8 cellular contexts compared by ENCODE assay signal in the genomic region with DNA sequence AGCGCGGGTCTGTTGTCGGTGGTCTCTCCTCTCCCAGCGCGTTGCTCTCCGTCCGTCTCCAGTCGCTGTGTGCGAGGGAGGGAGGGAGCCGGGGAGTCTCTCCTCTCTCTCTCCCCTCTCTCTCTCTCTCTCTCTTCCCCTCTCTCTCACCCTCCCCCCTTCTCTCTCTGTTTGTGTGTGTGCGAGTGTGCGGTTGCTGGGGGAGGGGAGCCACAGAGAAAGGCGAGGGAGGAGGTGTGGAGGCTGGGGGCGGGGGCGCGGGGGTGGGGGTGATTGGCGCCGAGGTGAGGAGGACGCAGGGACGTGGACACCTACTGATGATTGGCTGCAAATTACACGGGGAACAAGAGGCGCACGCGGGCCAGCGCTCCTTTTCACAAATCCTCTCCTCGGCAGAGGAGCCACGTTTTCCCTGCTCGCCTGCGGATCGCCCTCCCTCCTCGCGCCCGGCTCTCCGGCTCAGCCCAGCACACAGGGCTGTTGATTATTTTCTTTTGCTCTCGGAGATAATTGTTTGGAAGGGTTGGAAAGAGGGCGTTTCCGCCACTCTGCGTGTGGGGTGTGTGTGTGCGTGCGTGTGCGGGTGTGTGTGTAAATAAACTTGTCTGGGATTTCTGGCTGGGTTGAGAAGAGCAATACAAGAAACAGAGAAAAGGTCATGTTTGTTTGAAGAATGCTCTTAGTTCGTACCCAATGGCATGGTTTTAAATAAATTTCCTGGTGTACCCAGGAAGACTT. TPM values are rescaled to one million over a fixed set of nuclear protein-coding genes. Genes with fewer than 3 reads are reported as not detected.
DNase-seq lines count a peak whose midpoint lies in the region; ATAC-seq and TF ChIP-seq lines count a peak whose summit lies in the region.

CXXC4 (minus strand) TSS at position 73 of the 738 bp plus-strand sequence. CDS start 3,092 bp downstream, outside the sequence.

- intact Hi-C loops in naive thymus-derived CD4-positive, alpha-beta T cell (cut with micrococcal nuclease) = loop anchor here (5.0 to 10.0 kb wide), 2 partner anchors 977 to 1210 kb away; partner anchors contain the start of genes GSTCD (in 1 of the 2), INTS12 (in 1 of the 2) and PPA2 (in 1 of the 2)

- peaks cover 14 to 47% (median 29%) of the 10 kb centered on the region in 7 donors for H3K4me1 Mint-ChIP-seq in naive thymus-derived CD4-positive, alpha-beta T cell

- POLR2A ChIA-PET in naive thymus-derived CD4-positive, alpha-beta T cell (lab: Charles Lee) = no interaction called here

- peaks cover 0 to 22% (median 3%) of the 10 kb centered on the region in 11 donors for H3K9me3 Mint-ChIP-seq in naive thymus-derived CD4-positive, alpha-beta T cell

- peak; percentile 91 for DNase-seq in GM12865 (ENCODE audit: low read depth)
- DNase-seq in HFF-Myc (ENCODE audit: extremely low read depth, low read depth) = no peak
- DNase-seq in NCI-H2171 (lab: John Stamatoyannopoulos, UW) = peak; percentile 8
- DNase-seq in activated CD8-positive, alpha-beta memory T cell treated with anti-CD3 and anti-CD28 coated beads, Interleukin-2, amount 50 U/mL, for 4 hours = peak; percentile 16
- peak; percentile 27 for DNase-seq in fibroblast of the aortic adventitia (ENCODE audit: low read depth)
- DNase-seq in naive thymus-derived CD4-positive, alpha-beta T cell = peak in 3 of 9 donors; percentile 8 to 24 (median 10)
- no peak for DNase-seq in OCI-M2 (lab: John Stamatoyannopoulos, UW; ENCODE audit: unreplicated experiment)
- DNase-seq in stimulated activated CD4-positive, alpha-beta T cell treated with anti-CD3 and anti-CD28 coated beads, Interleukin-4, amount 100 ng/mL, for 24 hours = no peak

- peaks cover 0 to 10% of the 10 kb centered on the region in 2 donors for H3K27me3 ChIP-seq in naive thymus-derived CD4-positive, alpha-beta T cell (ENCODE audit: control insufficient read depth in 2 of 2, insufficient read depth in 2 of 2, low read length in 2 of 2)

- H3K27me3 Mint-ChIP-seq in naive thymus-derived CD4-positive, alpha-beta T cell = peaks cover 47 to 83% (median 58%) of the 10 kb centered on the region in 5 donors

- no peaks in the 10 kb centered on the region for H3K9me3 ChIP-seq in naive thymus-derived CD4-positive, alpha-beta T cell (ENCODE audit: control insufficient read depth in 2 of 3, low read length in 3 of 3)

- H3K4me3 Mint-ChIP-seq in naive thymus-derived CD4-positive, alpha-beta T cell = peak within 1 kb of the TSS; percentile 48 to 84 (median 70)

- H3K4me3 ChIP-seq in GM12865 (ENCODE audit: low read depth, low read length) = peak within 1 kb of the TSS; percentile 98
- H3K4me3 ChIP-seq in HFF-Myc (replicated peaks; ENCODE audit: low read depth, low read length) = peak within 1 kb of the TSS; percentile 34
- peak within 1 kb of the TSS; percentile 62 for H3K4me3 ChIP-seq in fibroblast of the aortic adventitia (ENCODE audit: low read depth, low read length)
- no peak within 1 kb of the TSS for H3K4me3 ChIP-seq in naive thymus-derived CD4-positive, alpha-beta T cell (ENCODE audit: low read length)

- no peak within 1 kb of the TSS for H3K27ac ChIP-seq in naive thymus-derived CD4-positive, alpha-beta T cell (ENCODE audit: low read depth, low read length)

- H3K36me3 ChIP-seq in naive thymus-derived CD4-positive, alpha-beta T cell (ENCODE audit: control insufficient read depth in 2 of 3, insufficient read depth in 3 of 3, low read length in 3 of 3) = no peaks in the 10 kb centered on the region

- H3K4me1 ChIP-seq in naive thymus-derived CD4-positive, alpha-beta T cell (ENCODE audit: control insufficient read depth in 2 of 2, insufficient read depth in 2 of 2, low read length in 2 of 2) = peaks cover 0 to 13% of the 10 kb centered on the region in 2 donors

- H3K27ac Mint-ChIP-seq in naive thymus-derived CD4-positive, alpha-beta T cell = peak within 1 kb of the TSS in 1 of 9 donors; percentile 18

- peak; percentile 46 for ATAC-seq in naive thymus-derived CD4-positive, alpha-beta T cell

- TF ChIP-seq CTCF in GM12865 (IDR thresholded peaks at IDR 0.05; ENCODE audit: insufficient read depth, low read depth, low read length, missing control alignments) (no peak), HFF-Myc (IDR thresholded peaks at IDR 0.05; ENCODE audit: low read depth, low read length, missing control alignments) (no peak), fibroblast of the aortic adventitia (IDR thresholded peaks at IDR 0.05; ENCODE audit: insufficient read depth, low read length) (no peak)

- CTCF ChIA-PET in naive thymus-derived CD4-positive, alpha-beta T cell (lab: Charles Lee) = no interaction called here

- H3K36me3 Mint-ChIP-seq in naive thymus-derived CD4-positive, alpha-beta T cell = no peaks in the 10 kb centered on the region

RNA-seq across cellular contexts. Expression of gene CXXC4, which starts in this region (rescaled TPM):
- under 0.01 TPM in 1 of 2 replicates, not detected in the other for total RNA-seq in fibroblast of the aortic adventitia (ENCODE audit: low replicate concordance)
- total RNA-seq in naive thymus-derived CD4-positive, alpha-beta T cell = under 1 TPM in 1 of 5 experiments, not detected in 4; 0.42 TPM
- polyA plus RNA-seq in naive thymus-derived CD4-positive, alpha-beta T cell = not detected

Comparison
In these comparisons a context has a peak if more than half of its experiments do, and no peak if none do; other contexts are left out.
1. Peak in DNase-seq and H3K4me3 ChIP-seq in fibroblast of the aortic adventitia; RNA of the gene not detected or under 1 TPM.
2. Peak in ATAC-seq in naive thymus-derived CD4-positive, alpha-beta T cell; RNA of the gene not detected or under 1 TPM.
3. DNase-seq: peak in GM12865 (single experiment), NCI-H2171 (single experiment) and activated CD8-positive, alpha-beta memory T cell treated with anti-CD3 and anti-CD28 coated beads, Interleukin-2, amount 50 U/mL, for 4 hours (single experiment); none in HFF-Myc (single experiment), OCI-M2 (single experiment) and stimulated activated CD4-positive, alpha-beta T cell treated with anti-CD3 and anti-CD28 coated beads, Interleukin-4, amount 100 ng/mL, for 24 hours (single experiment).